ENCODE assay signal across 8 cellular contexts in the genomic region with DNA sequence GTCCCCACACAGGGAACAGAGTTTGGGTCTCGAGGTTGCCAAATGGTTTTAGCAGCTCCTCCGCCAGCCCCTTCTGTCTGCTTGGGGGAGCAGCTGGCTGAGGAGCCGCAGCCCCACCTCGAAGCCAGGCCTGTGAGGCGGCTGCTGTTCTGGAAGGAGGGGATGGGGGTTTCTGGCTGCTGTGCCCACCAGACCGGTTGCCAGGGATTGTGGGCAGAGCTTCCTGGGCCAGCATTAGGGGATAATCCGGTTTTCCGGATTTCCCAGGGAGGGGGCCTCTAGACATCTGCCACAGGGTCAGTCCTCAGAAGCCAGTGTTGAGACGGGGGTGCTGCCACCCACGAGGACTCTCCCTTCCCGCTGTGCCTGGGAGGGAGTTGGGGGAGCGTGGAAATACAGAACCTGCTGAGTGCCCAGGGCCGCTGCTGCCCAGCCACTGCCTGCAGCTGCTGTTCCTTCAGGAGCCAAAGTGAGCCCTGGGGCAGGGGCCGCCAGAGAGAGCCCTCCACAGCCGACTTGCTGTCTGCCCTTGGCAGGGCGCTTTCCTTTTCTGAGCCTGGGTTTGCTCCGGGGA. TPM values are rescaled to one million over a fixed set of nuclear protein-coding genes. Genes with fewer than 3 reads are reported as not detected.
DNase-seq lines count a peak whose midpoint lies in the region; ATAC-seq and TF ChIP-seq lines count a peak whose summit lies in the region.

No MANE protein-coding gene starts in this region.

- WGBS in iPS DF 6.9 (ENCODE audit: insufficient coverage, insufficient read length): no CpG with 5 or more reads among the region's 17 CpGs

- H3K27me3 Mint-ChIP-seq in activated T-helper 17 cell treated with anti-CD3 and anti-CD28 coated beads, Interleukin-2, amount 50 U/mL, for 72 hours: no peaks in the 10 kb centered on the region
- H3K27me3 Mint-ChIP-seq in stimulated activated memory B cell treated with anti-CD40 and anti-IgM and Interleukin-4, amounts not matched to agents 10 μg/mL and 1 μg/mL and 100 μg/mL, for 72 hours: no peaks in the 10 kb centered on the region

- H3K27ac ChIP-seq in iPS DF 6.9 (ENCODE audit: low read length): no peak overlapping the region

- peaks cover 21% of the 10 kb centered on the region for H3K36me3 ChIP-seq in iPS DF 6.9 (ENCODE audit: control insufficient read depth, insufficient read depth, low read length)

- ATAC-seq in activated T-helper 17 cell treated with anti-CD3 and anti-CD28 coated beads, Interleukin-2, amount 50 U/mL, for 72 hours (replicated peaks): no peak
- no peak for ATAC-seq in stimulated activated memory B cell treated with anti-CD40 and anti-IgM and Interleukin-4, amounts not matched to agents 10 μg/mL and 1 μg/mL and 100 μg/mL, for 72 hours

- no peaks in the 10 kb centered on the region for H3K27me3 ChIP-seq in iPS DF 6.9 (ENCODE audit: control insufficient read depth, insufficient read depth, low read length)

- H3K4me1 Mint-ChIP-seq in activated T-helper 17 cell treated with anti-CD3 and anti-CD28 coated beads, Interleukin-2, amount 50 U/mL, for 72 hours: peaks cover 4% of the 10 kb centered on the region
- peaks cover 24% of the 10 kb centered on the region for H3K4me1 Mint-ChIP-seq in stimulated activated memory B cell treated with anti-CD40 and anti-IgM and Interleukin-4, amounts not matched to agents 10 μg/mL and 1 μg/mL and 100 μg/mL, for 72 hours

- H3K9me3 ChIP-seq in iPS DF 6.9 (ENCODE audit: control insufficient read depth, insufficient read depth, low read length): no peaks in the 10 kb centered on the region

- peak overlapping the region; percentile 85 for H3K27ac Mint-ChIP-seq in activated T-helper 17 cell treated with anti-CD3 and anti-CD28 coated beads, Interleukin-2, amount 50 U/mL, for 72 hours
- H3K27ac Mint-ChIP-seq in stimulated activated memory B cell treated with anti-CD40 and anti-IgM and Interleukin-4, amounts not matched to agents 10 μg/mL and 1 μg/mL and 100 μg/mL, for 72 hours: peak overlapping the region; percentile 55

- H3K9me3 Mint-ChIP-seq in activated T-helper 17 cell treated with anti-CD3 and anti-CD28 coated beads, Interleukin-2, amount 50 U/mL, for 72 hours: no peaks in the 10 kb centered on the region
- no peaks in the 10 kb centered on the region for H3K9me3 Mint-ChIP-seq in stimulated activated memory B cell treated with anti-CD40 and anti-IgM and Interleukin-4, amounts not matched to agents 10 μg/mL and 1 μg/mL and 100 μg/mL, for 72 hours

- DNase-seq in HFF-Myc (ENCODE audit: extremely low read depth, low read depth) (no peak), iPS DF 6.9 (ENCODE audit: low read depth, low spot score) (no peak), putamen (ENCODE audit: low spot score) (no peak), GF-D8 (lab: John Stamatoyannopoulos, UW) (no peak), D341Med (ENCODE audit: low spot score) (no peak)
- no peak for DNase-seq in stimulated activated CD4-positive, alpha-beta T cell treated with anti-CD3 and anti-CD28 coated beads, Interleukin-4, amount 100 ng/mL, for 4 hours

- H3K4me3 ChIP-seq in HFF-Myc (replicated peaks; ENCODE audit: low read depth, low read length) (peak overlapping the region; percentile 72), iPS DF 6.9 (ENCODE audit: low read length) (peak overlapping the region; percentile 65; the same call in 1 of the 2 replicates)

- peaks cover 10% of the 10 kb centered on the region for H3K36me3 Mint-ChIP-seq in activated T-helper 17 cell treated with anti-CD3 and anti-CD28 coated beads, Interleukin-2, amount 50 U/mL, for 72 hours (ENCODE audit: low read depth)
- H3K36me3 Mint-ChIP-seq in stimulated activated memory B cell treated with anti-CD40 and anti-IgM and Interleukin-4, amounts not matched to agents 10 μg/mL and 1 μg/mL and 100 μg/mL, for 72 hours: peaks cover 11% of the 10 kb centered on the region

- TF ChIP-seq CTCF in HFF-Myc (IDR thresholded peaks at IDR 0.05; ENCODE audit: low read depth, low read length, missing control alignments): no peak

- H3K4me3 Mint-ChIP-seq in activated T-helper 17 cell treated with anti-CD3 and anti-CD28 coated beads, Interleukin-2, amount 50 U/mL, for 72 hours: peak overlapping the region; percentile 86
- peak overlapping the region; percentile 85 for H3K4me3 Mint-ChIP-seq in stimulated activated memory B cell treated with anti-CD40 and anti-IgM and Interleukin-4, amounts not matched to agents 10 μg/mL and 1 μg/mL and 100 μg/mL, for 72 hours

- H3K4me1 ChIP-seq in iPS DF 6.9 (ENCODE audit: control insufficient read depth, insufficient read depth, low read length): peaks cover 5% of the 10 kb centered on the region; the same call in 1 of the 2 replicates

RNA-seq across cellular contexts. Expression of a gene that starts 2.0 kb away (rescaled TPM):
- total RNA-seq in activated T-helper 17 cell treated with anti-CD3 and anti-CD28 coated beads, Interleukin-2, amount 50 U/mL, for 72 hours: 10 to 100 TPM; 31.4 to 44.5 TPM

RNA-seq across cellular contexts. Expression of a gene that starts 10.3 kb away (rescaled TPM):
- total RNA-seq in activated T-helper 17 cell treated with anti-CD3 and anti-CD28 coated beads, Interleukin-2, amount 50 U/mL, for 72 hours: 10 to 100 TPM; 30.5 to 31.3 TPM

RNA-seq across cellular contexts. Expression of a gene that starts 26.3 kb away (rescaled TPM):
- total RNA-seq in activated T-helper 17 cell treated with anti-CD3 and anti-CD28 coated beads, Interleukin-2, amount 50 U/mL, for 72 hours: 10 to 100 TPM in 1 of 2 donors, 1 to 10 TPM in 1; 6.3 to 14.1 TPM

RNA-seq across cellular contexts. Expression of a gene that starts 37.3 kb away (rescaled TPM):
- under 1 TPM in 1 of 2 donors, not detected in 1; 0.29 TPM for total RNA-seq in activated T-helper 17 cell treated with anti-CD3 and anti-CD28 coated beads, Interleukin-2, amount 50 U/mL, for 72 hours

RNA-seq across cellular contexts. Expression of a gene that starts 38.8 kb away (rescaled TPM):
- 100 to 1,000 TPM; 170 to 244 TPM for total RNA-seq in activated T-helper 17 cell treated with anti-CD3 and anti-CD28 coated beads, Interleukin-2, amount 50 U/mL, for 72 hours
